10 cellular contexts compared by ENCODE assay signal in genomic region chr2:23900927-23901322, GRCh38. TPM values are rescaled to one million over a fixed set of nuclear protein-coding genes. Genes with fewer than 3 reads are reported as not detected.
A peak's percentile ranks its signal among the peaks of the same experiment; 100 is the strongest.
DNase-seq lines count a peak whose midpoint lies in the region; ATAC-seq and TF ChIP-seq lines count a peak whose summit lies in the region.
"Had no signal": no experiment of that assay in that cellular context is flagged by ENCODE, and none has a peak within 500 bp of the region (broad histone marks: within the 10 kb centered on the region; RNA-seq: fewer than 3 reads in every experiment).

No MANE protein-coding gene starts in this region.

- TF ChIP-seq CTCF in astrocyte of the spinal cord (IDR thresholded peaks at IDR 0.05; ENCODE audit: low read depth, low read length): no peak
- TF ChIP-seq CTCF in thyroid gland (IDR thresholded peaks at IDR 0.05): no peak

- ATAC-seq in stimulated activated naive CD8-positive, alpha-beta T cell treated with anti-CD3 and anti-CD28 coated beads, Interleukin-15, amount 100 ng/mL, for 72 hours: peak; percentile 42
- no peak for ATAC-seq in stimulated activated naive CD8-positive, alpha-beta T cell treated with anti-CD3 and anti-CD28 coated beads, Interleukin-15, Interleukin-2, amounts not matched to agents 100 U/mL and 50 U/mL, for 24 hours

- no peak overlapping the region for H3K4me3 Mint-ChIP-seq in stimulated activated naive CD8-positive, alpha-beta T cell treated with anti-CD3 and anti-CD28 coated beads, Interleukin-15, amount 100 ng/mL, for 72 hours

- H3K27ac ChIP-seq in thyroid gland: no peak overlapping the region
- no peak overlapping the region for H3K27ac ChIP-seq in effector memory CD4-positive, alpha-beta T cell (ENCODE audit: insufficient read depth, low read length, poor library complexity, severe bottlenecking)
- H3K27ac ChIP-seq: HL-60 had no signal

- no peak for TF ChIP-seq POLR2A in thyroid gland (IDR thresholded peaks at IDR 0.05)

- H3K27me3 Mint-ChIP-seq in stimulated activated naive CD8-positive, alpha-beta T cell treated with anti-CD3 and anti-CD28 coated beads, Interleukin-15, amount 100 ng/mL, for 72 hours: no peaks in the 10 kb centered on the region

- peak overlapping the region in 1 of 2 donors; percentile 11 for H3K27ac Mint-ChIP-seq in stimulated activated naive CD8-positive, alpha-beta T cell treated with anti-CD3 and anti-CD28 coated beads, Interleukin-15, amount 100 ng/mL, for 72 hours

- H3K36me3 ChIP-seq in thyroid gland: no peaks in the 10 kb centered on the region
- H3K36me3 ChIP-seq in effector memory CD4-positive, alpha-beta T cell (ENCODE audit: control insufficient read depth, insufficient read depth, low read length): no peaks in the 10 kb centered on the region

- peaks cover 0 to 40% of the 10 kb centered on the region in 2 donors for H3K4me1 ChIP-seq in thyroid gland
- no peaks in the 10 kb centered on the region for H3K4me1 ChIP-seq in effector memory CD4-positive, alpha-beta T cell (ENCODE audit: control insufficient read depth, insufficient read depth, low read length, poor library complexity, severe bottlenecking)

- no peaks in the 10 kb centered on the region for H3K9me3 Mint-ChIP-seq in stimulated activated naive CD8-positive, alpha-beta T cell treated with anti-CD3 and anti-CD28 coated beads, Interleukin-15, amount 100 ng/mL, for 72 hours

- DNase-seq in stimulated activated naive CD8-positive, alpha-beta T cell treated with anti-CD3 and anti-CD28 coated beads, Interleukin-15, amount 100 ng/mL, for 72 hours: no peak
- no peak for DNase-seq in stimulated activated naive CD8-positive, alpha-beta T cell treated with anti-CD3 and anti-CD28 coated beads, Interleukin-15, Interleukin-2, amounts not matched to agents 100 U/mL and 50 U/mL, for 24 hours
- peak; percentile 84 for DNase-seq in astrocyte of the spinal cord (ENCODE audit: low read depth, low spot score)
- DNase-seq in kidney tubule cell (ENCODE audit: low spot score): peak; percentile 36
- DNase-seq in SHP77 treated with DMSO at 0.1 percent for 48 hours (lab: John Stamatoyannopoulos, UW): no peak
- DNase-seq in thyroid gland: no peak
- no peak for DNase-seq in NCI-H2227 (lab: John Stamatoyannopoulos, UW; ENCODE audit: unreplicated experiment)
- DNase-seq in effector memory CD4-positive, alpha-beta T cell: no peak

- H3K4me1 Mint-ChIP-seq in stimulated activated naive CD8-positive, alpha-beta T cell treated with anti-CD3 and anti-CD28 coated beads, Interleukin-15, amount 100 ng/mL, for 72 hours: peaks cover 45% of the 10 kb centered on the region

- H3K4me3 ChIP-seq in astrocyte of the spinal cord (ENCODE audit: low read depth, low read length) (no peak overlapping the region), thyroid gland (replicated peaks in 1 of 3) (no peak overlapping the region)
- no peak overlapping the region for H3K4me3 ChIP-seq in effector memory CD4-positive, alpha-beta T cell (ENCODE audit: insufficient read depth, low read depth, low read length, poor library complexity, severe bottlenecking)

- H3K27me3 ChIP-seq in thyroid gland: no peaks in the 10 kb centered on the region
- H3K27me3 ChIP-seq in effector memory CD4-positive, alpha-beta T cell (replicated peaks; ENCODE audit: control insufficient read depth, insufficient read depth, low read length, poor library complexity, severe bottlenecking): no peaks in the 10 kb centered on the region

- in situ Hi-C loops in astrocyte of the spinal cord (cut with HindIII; ENCODE audit: low sequenced_read_pairs): no loop called here

- H3K9me3 ChIP-seq in thyroid gland: no peaks in the 10 kb centered on the region
- H3K9me3 ChIP-seq in effector memory CD4-positive, alpha-beta T cell (ENCODE audit: control insufficient read depth, low read length): no peaks in the 10 kb centered on the region
- H3K9me3 ChIP-seq: Caco-2 had no signal

- intact Hi-C loops in thyroid gland (cut with DNase I): no loop called here

- WGBS in thyroid gland, 2 donors: 55 to 62% methylated on average over 5 of the region's 5 CpGs

RNA-seq across cellular contexts. Expression of gene ATAD2B, which starts 26.0 kb away (rescaled TPM):
- 10 to 100 TPM; 32.8 to 49.3 (median 37.3) TPM for total RNA-seq in thyroid gland

RNA-seq across cellular contexts. Expression of gene UBXN2A, which starts 39.3 kb away (rescaled TPM):
- 10 to 100 TPM; 10.7 to 14.9 (median 13.7) TPM for total RNA-seq in thyroid gland

Comparison
In these comparisons a context has a peak if more than half of its experiments do, and no peak if none do; other contexts are left out.
1. DNase-seq: peak in astrocyte of the spinal cord (single experiment) and kidney tubule cell (single experiment); none in stimulated activated naive CD8-positive, alpha-beta T cell treated with anti-CD3 and anti-CD28 coated beads, Interleukin-15, amount 100 ng/mL, for 72 hours (0 of 2), stimulated activated naive CD8-positive, alpha-beta T cell treated with anti-CD3 and anti-CD28 coated beads, Interleukin-15, Interleukin-2, amounts not matched to agents 100 U/mL and 50 U/mL, for 24 hours (single experiment), SHP77 treated with DMSO at 0.1 percent for 48 hours (single experiment), thyroid gland (0 of 2), NCI-H2227 (single experiment) and effector memory CD4-positive, alpha-beta T cell (0 of 3).